In genomic region chr18:62289047-62289446, GRCh38 we compare ENCODE assay signal across 11 cellular contexts. TPM values are rescaled to one million over a fixed set of nuclear protein-coding genes. Genes with fewer than 3 reads are reported as not detected.
DNase-seq lines count a peak whose midpoint lies in the region; ATAC-seq, FAIRE-seq and TF ChIP-seq lines count a peak whose summit lies in the region.
"Had no signal": no experiment of that assay in that cellular context is flagged by ENCODE, and none has a peak within 500 bp of the region (broad histone marks: within the 10 kb centered on the region; RNA-seq: fewer than 3 reads in every experiment).

No MANE protein-coding gene starts in this region.

- H3K4me1 ChIP-seq in GM12878 (ENCODE audit: control insufficient read depth, insufficient read depth, low read length) (peaks cover 17% of the 10 kb centered on the region), smooth muscle cell (ENCODE audit: low read depth) (no peaks in the 10 kb centered on the region), body of pancreas (no peaks in the 10 kb centered on the region)

- no peaks in the 10 kb centered on the region for H4K20me1 ChIP-seq in GM12878 (ENCODE audit: control insufficient read depth, insufficient read depth)
- H4K20me1 ChIP-seq in smooth muscle cell (ENCODE audit: low read depth), result no peaks in the 10 kb centered on the region

- H3K9me3 ChIP-seq in GM12878 (replicated peaks; ENCODE audit: control insufficient read depth, insufficient read depth, low read length), result no peaks in the 10 kb centered on the region
- no peaks in the 10 kb centered on the region for H3K9me3 ChIP-seq in smooth muscle cell (replicated peaks; ENCODE audit: low read depth)
- no peaks in the 10 kb centered on the region for H3K9me3 ChIP-seq in body of pancreas

- TF ChIP-seq CTCF in GM12878 (IDR thresholded peaks at IDR 0.05 in 2 of 3, conservative IDR thresholded peaks at IDR 0.05 in 1 of 3; ENCODE audit: control insufficient read depth in 2 of 3, extremely low read depth in 1 of 3, insufficient read depth in 1 of 3, low read depth in 3 of 3, low read length in 3 of 3), result no peak
- TF ChIP-seq CTCF in smooth muscle cell (IDR thresholded peaks at IDR 0.05; ENCODE audit: borderline replicate concordance, insufficient read depth, poor library complexity, severe bottlenecking), result no peak
- no peak for TF ChIP-seq CTCF in body of pancreas (IDR thresholded peaks at IDR 0.05)

- POLR2A ChIA-PET in GM12878 (lab: Charles Lee), result no interaction called here
- POLR2A ChIA-PET in naive thymus-derived CD8-positive, alpha-beta T cell (lab: Charles Lee), result no interaction called here

- no peak for TF ChIP-seq RAD21 in GM12878 (IDR thresholded peaks at IDR 0.05; ENCODE audit: insufficient read depth, low read depth, low read length)

- H3K9ac ChIP-seq in GM12878 (ENCODE audit: control insufficient read depth, insufficient read depth, low read length), result no peak overlapping the region
- H3K9ac ChIP-seq in smooth muscle cell (ENCODE audit: low read depth), result no peak overlapping the region

- ATAC-seq in GM19351 (IDR thresholded peaks at IDR 0.05; ENCODE audit: unreplicated experiment), result peak; percentile 58
- ATAC-seq in HG03064 (IDR thresholded peaks at IDR 0.05; ENCODE audit: low read depth, unreplicated experiment), result peak; percentile 59
- peak; percentile 88 for ATAC-seq in GM12878
- no peak for ATAC-seq in naive thymus-derived CD8-positive, alpha-beta T cell
- no peak for ATAC-seq in body of pancreas
- ATAC-seq: T-helper 17 cell had no signal

- H3K4me3 ChIP-seq in GM12878, result no peak overlapping the region
- H3K4me3 ChIP-seq in smooth muscle cell, result no peak overlapping the region
- no peak overlapping the region for H3K4me3 ChIP-seq in body of pancreas

- peaks cover 0 to 68% (median 34%) of the 10 kb centered on the region in 3 donors for H3K36me3 Mint-ChIP-seq in naive thymus-derived CD8-positive, alpha-beta T cell

- no peak for TF ChIP-seq POLR2A in GM12891 (IDR thresholded peaks at IDR 0.05; ENCODE audit: low read depth, low read length)
- TF ChIP-seq POLR2A in GM12878 (IDR thresholded peaks at IDR 0.05; ENCODE audit: low read depth, low read length), result no peak
- TF ChIP-seq POLR2A in body of pancreas (IDR thresholded peaks at IDR 0.05), result no peak

- peaks cover 0 to 18% (median 0%) of the 10 kb centered on the region in 4 donors for H3K4me1 Mint-ChIP-seq in naive thymus-derived CD8-positive, alpha-beta T cell
- H3K4me1 Mint-ChIP-seq: mesothelial cell of epicardium had no signal

- H3K79me2 ChIP-seq in GM12878 (ENCODE audit: control insufficient read depth, insufficient read depth, low read length) (no peaks in the 10 kb centered on the region), smooth muscle cell (ENCODE audit: low read depth) (no peaks in the 10 kb centered on the region)

- DNase-seq in GM12891 (ENCODE audit: insufficient read length, low spot score), result no peak
- DNase-seq in GM12878 (ENCODE audit: low read depth, low spot score), result no peak
- no peak for DNase-seq in smooth muscle cell (lab: John Stamatoyannopoulos, UW; ENCODE audit: unreplicated experiment)
- DNase-seq in naive thymus-derived CD8-positive, alpha-beta T cell, result no peak
- no peak for DNase-seq in body of pancreas
- no peak for DNase-seq in hypothalamus (lab: John Stamatoyannopoulos, UW)
- DNase-seq: activated CD8-positive, alpha-beta memory T cell treated with anti-CD3 and anti-CD28 coated beads, Interleukin-2, amount 50 U/mL, for 48 hours; T-helper 17 cell had no signal

- RAD21 ChIA-PET in GM12878 (lab: Charles Lee; ENCODE audit: unreplicated experiment), result interaction anchor here (0.5 kb wide), 1 partner anchor 74 kb away, joined by 3 read pairs; no protein-coding TSS in a partner anchor

- H3F3A ChIP-seq in smooth muscle cell (ENCODE audit: low read depth), result no peaks in the 10 kb centered on the region

- no TSS peak for BruUV-seq in GM12878 (replicated peaks; lab: Mats Ljungman, UMichigan)

- CTCF ChIA-PET in GM12878 (lab: Yijun Ruan, JAX), result interaction anchor here (1.3 to 1.5 kb wide), 2 partner anchors 15 to 32 kb away, joined by 3 to 4 read pairs; no protein-coding TSS in a partner anchor

- H3K9me3 Mint-ChIP-seq in naive thymus-derived CD8-positive, alpha-beta T cell, result no peaks in the 10 kb centered on the region
- H3K9me3 Mint-ChIP-seq: mesothelial cell of epicardium had no signal

- H3K27me3 ChIP-seq in GM12878 (replicated peaks in 1 of 2; ENCODE audit: control insufficient read depth in 2 of 2, insufficient read depth in 2 of 2, low read length in 1 of 2), result no peaks in the 10 kb centered on the region
- no peaks in the 10 kb centered on the region for H3K27me3 ChIP-seq in smooth muscle cell (ENCODE audit: low read depth)
- H3K27me3 ChIP-seq in body of pancreas, result no peaks in the 10 kb centered on the region

- no peaks in the 10 kb centered on the region for H3K27me3 Mint-ChIP-seq in naive thymus-derived CD8-positive, alpha-beta T cell
- H3K27me3 Mint-ChIP-seq: T-helper 17 cell had no signal

- in situ Hi-C loops in GM12878 (cut with MboI), result no loop called here

- 53% methylated on average over 2 of the region's 2 CpGs for WGBS in GM12878 (ENCODE audit: insufficient coverage, insufficient replicate concordance, low lambda C conversion rate, missing lambda C conversion rate)
- 95% methylated on average over 2 of the region's 2 CpGs for WGBS in smooth muscle cell (ENCODE audit: low lambda C conversion rate)
- 91 to 99% methylated on average over 2 of the region's 2 CpGs for WGBS in body of pancreas, 2 donors

- H3K36me3 ChIP-seq in GM12878 (ENCODE audit: control insufficient read depth in 2 of 2, insufficient read depth in 2 of 2, low read length in 1 of 2) (peaks cover 2 to 10% of the 10 kb centered on the region in 2 experiments; a peak in 3 of 4 replicates), smooth muscle cell (ENCODE audit: low read depth) (no peaks in the 10 kb centered on the region), body of pancreas (replicated peaks in 1 of 2; ENCODE audit: insufficient read depth in 1 of 2, low read depth in 2 of 2) (peaks cover 0 to 4% of the 10 kb centered on the region in 2 donors)

- no peak for TF ChIP-seq EP300 in GM12878 (IDR thresholded peaks at IDR 0.05; ENCODE audit: borderline replicate concordance in 1 of 2, control insufficient read depth in 1 of 2, low read depth in 2 of 2, low read length in 2 of 2)

- FAIRE-seq in GM12891 (lab: Jason Lieb, UNC) (peak; percentile 95), GM12878 (lab: Jason Lieb, UNC) (no peak)

- H3K27ac ChIP-seq in GM12878 (ENCODE audit: control insufficient read depth, insufficient read depth), result peak overlapping the region; percentile 10; the same call in 1 of the 2 replicates
- no peak overlapping the region for H3K27ac ChIP-seq in smooth muscle cell (ENCODE audit: low read depth)
- H3K27ac ChIP-seq in body of pancreas, result no peak overlapping the region

- SMC1A ChIA-PET in GM12878 (lab: Charles Lee; ENCODE audit: uncharacterized antibody, unreplicated experiment), result interaction anchor here (0.6 to 1.8 kb wide), 5 partner anchors 15 to 410 kb away, joined by 3 to 7 read pairs (median 3); no protein-coding TSS in a partner anchor

- no peak overlapping the region for H2AFZ ChIP-seq in GM12878 (ENCODE audit: control insufficient read depth, low read depth, low read length)
- H2AFZ ChIP-seq in smooth muscle cell (ENCODE audit: low read depth), result no peak overlapping the region

- H3K27ac Mint-ChIP-seq in naive thymus-derived CD8-positive, alpha-beta T cell, result no peak overlapping the region
- H3K27ac Mint-ChIP-seq: mesothelial cell of epicardium, T-helper 17 cell had no signal

- H3K4me3 Mint-ChIP-seq in naive thymus-derived CD8-positive, alpha-beta T cell, result no peak overlapping the region
- H3K4me3 Mint-ChIP-seq: mesothelial cell of epicardium, T-helper 17 cell had no signal

- H3K4me2 ChIP-seq in GM12878 (ENCODE audit: control insufficient read depth, insufficient read depth) (0 out of 2 replicates have a peak overlapping the region, but pooled peaks have one; percentile 0), smooth muscle cell (no peak overlapping the region)

- intact Hi-C loops in GM12878 (cut with micrococcal nuclease; ENCODE audit: unreplicated experiment) (loop anchor here (5.0 kb wide), 1 partner anchor 33 kb away; no protein-coding TSS in a partner anchor), body of pancreas (cut with DNase I) (no loop called here)

TF ChIP-seq in GM12891, 5 proteins besides CTCF, POLR2A, EP300 and RAD21 (continues in another document):
- TF ChIP-seq TAF1 (IDR thresholded peaks at IDR 0.05; ENCODE audit: low read depth, low read length), result no peak
- no peak for TF ChIP-seq POLR2AphosphoS5 (IDR thresholded peaks at IDR 0.05; ENCODE audit: low read depth, low read length)
- TF ChIP-seq SPI1 (IDR thresholded peaks at IDR 0.05; ENCODE audit: low read depth, low read length), result no peak
- TF ChIP-seq POU2F2 (IDR thresholded peaks at IDR 0.05; ENCODE audit: low read depth, low read length), result no peak

TF ChIP-seq in GM12878, 131 proteins besides CTCF, POLR2A, EP300 and RAD21 (continues in another document):
- TF ChIP-seq TBL1XR1 (IDR thresholded peaks at IDR 0.05; ENCODE audit: low read depth, low read length), result no peak
- TF ChIP-seq SREBF1 (IDR thresholded peaks at IDR 0.05; ENCODE audit: low read length), result no peak
- TF ChIP-seq CREB1 (IDR thresholded peaks at IDR 0.05; ENCODE audit: low read depth), result no peak
- TF ChIP-seq DPF2 (IDR thresholded peaks at IDR 0.05), result no peak
- peak; percentile 16; the same call in 1 of the 2 replicates for TF ChIP-seq JUNB (IDR thresholded peaks at IDR 0.05)

RNA-seq across cellular contexts. Expression of gene TNFRSF11A, which starts 36.1 kb away (rescaled TPM):
- 1.2 TPM for polyA plus RNA-seq in GM12891 (2012; ENCODE audit: low read depth, missing spikeins)
- total RNA-seq in GM12878 (2013; cell fraction: nucleolus; rRNA removed), result 15.6 and 21.1 TPM in 2 replicates
- total RNA-seq in GM12878 (2014; rRNA removed) (0.11 TPM in 2 replicates), GM12878 (2014; rRNA removed; fragmentation: Illumina TruSeq; extraction: Trizol) (0.09 and 0.45 TPM in 2 replicates), GM12878 (2021) (0.18 and 0.56 TPM in 2 replicates), smooth muscle cell (under 0.01 TPM in 1 of 2 replicates, not detected in the other), body of pancreas (1 to 10 TPM; 3.3 to 3.4 TPM)
- 0.17 TPM for polyA plus RNA-seq in GM12878 (2011; ENCODE audit: low read depth)
- polyA plus RNA-seq in GM12878 (2011; rRNA removed) (3.2 and 4.0 TPM in 2 replicates), GM12878 (2014; fragmentation: Illumina TruSeq; extraction: Trizol) (0.06 and 0.07 TPM in 2 replicates), GM12878 (2014; fragmentation: Nextera tagmentation; extraction: Ambion mirVana) (under 1 TPM; 0.07 to 0.10 TPM), GM12878 (2014; rRNA removed) (0.09 and 0.29 TPM in 2 replicates), GM12878 (2016; fragmentation: Nextera tagmentation; extraction: Ambion mirVana) (under 1 TPM; 0.28 to 0.35 TPM), smooth muscle cell (0.52 TPM in 1 of 2 replicates, not detected in the other)
- 4.0 and 4.8 TPM in 2 replicates for polyA plus RNA-seq in GM12878 (2011; cell fraction: cytosol; rRNA removed)
- polyA plus RNA-seq in GM12878 (2011; cell fraction: nucleus; rRNA removed), result 4.5 and 5.4 TPM in 2 replicates
- polyA plus RNA-seq in GM12878 (2012), result 0.11 and 0.65 TPM in 2 replicates
- 4.2 and 4.6 TPM in 2 replicates for polyA minus RNA-seq in GM12878 (2011; rRNA and poly(A)+ RNA removed)
- 0.42 and 1.1 TPM in 2 replicates for polyA minus RNA-seq in GM12878 (2011; cell fraction: cytosol; rRNA and poly(A)+ RNA removed)
- 4.8 and 6.1 TPM in 2 replicates for polyA minus RNA-seq in GM12878 (2011; cell fraction: nucleus; rRNA and poly(A)+ RNA removed)
- total RNA-seq in naive thymus-derived CD8-positive, alpha-beta T cell, result under 1 TPM; 0.08 to 0.36 TPM
- not detected for polyA plus RNA-seq in naive thymus-derived CD8-positive, alpha-beta T cell

Comparison
In these comparisons a context has a peak if more than half of its experiments do, and no peak if none do; other contexts are left out.
1. ATAC-seq: peak in GM19351 (single experiment), HG03064 (single experiment) and GM12878 (single experiment); none in naive thymus-derived CD8-positive, alpha-beta T cell (0 of 2) and body of pancreas (single experiment).